ENCODE assay signal across 27 cellular contexts in genomic region chr2:122029456-122029855, GRCh38.
"Had no signal": no experiment of that assay in that cellular context is flagged by ENCODE, and none has a peak within 500 bp of the region (broad histone marks: within the 10 kb centered on the region; RNA-seq: fewer than 3 reads in every experiment).

No MANE protein-coding gene starts in this region.

- H3K4me1 ChIP-seq: SJCRH30 had no signal

- H3K4me3 Mint-ChIP-seq: activated CD4-positive, alpha-beta T cell treated with anti-CD3 and anti-CD28 coated beads for 36 hours; activated CD4-positive, alpha-beta T cell treated with anti-CD3 and anti-CD28 coated beads, Interleukin-2, amount 10 ng/mL, durations not matched to agents 7 days and 5 days; activated CD8-positive, alpha-beta T cell treated with anti-CD3 and anti-CD28 coated beads, Interleukin-2, amount 10 ng/mL, durations not matched to agents 7 days and 5 days; activated naive CD8-positive, alpha-beta T cell; activated naive CD8-positive, alpha-beta T cell treated with anti-CD3 and anti-CD28 coated beads, Interleukin-2, amount 50 U/mL, for 24 hours; activated T-cell treated with anti-CD3 and anti-CD28 coated beads, Interleukin-2, amount 50 U/mL, for 24 hours; brain; T-helper 1 cell treated with Interleukin-12 subunit alpha and Interleukin-12 subunit beta and Interleukin-4 antibody, amounts not matched to agents 30 μg/mL and 1 μg/mL, for 36 hours; T-helper 2 cell treated with Interferon-gamma antibody and Interleukin-4, amounts not matched to agents 5 μg/mL and 100 μg/mL, for 36 hours had no signal

- H3K4me3 ChIP-seq: SJCRH30, SK-N-MC had no signal

- DNase-seq: activated CD4-positive, alpha-beta T cell treated with anti-CD3 and anti-CD28 coated beads for 36 hours; activated CD4-positive, alpha-beta T cell treated with anti-CD3 and anti-CD28 coated beads, Interleukin-2, amount 10 ng/mL, durations not matched to agents 7 days and 5 days; activated CD4-positive, alpha-beta T cell treated with anti-CD3 and anti-CD28 coated beads, Interleukin-2, amount 50 U/mL, for 48 hours; activated CD8-positive, alpha-beta T cell treated with anti-CD3 and anti-CD28 coated beads, Interleukin-2, amount 10 ng/mL, durations not matched to agents 7 days and 5 days; activated gamma-delta T cell; activated naive CD4-positive, alpha-beta T cell treated with Interleukin-2 at 50 U/mL for 16 hours; activated naive CD8-positive, alpha-beta T cell treated with anti-CD3 and anti-CD28 coated beads, Interleukin-2, amount 50 U/mL, for 24 hours; activated T-cell treated with anti-CD3 and anti-CD28 coated beads, Interleukin-2, amount 50 U/mL, for 24 hours; anterior cingulate cortex; central memory CD4-positive, alpha-beta T cell; NCI-H1092 treated with DMSO at 0.1 percent for 48 hours; NCI-H1436 treated with DMSO at 0.1 percent for 48 hours; NCI-H187 treated with DMSO at 0.1 percent for 48 hours; NCI-H2081; NCI-H345; NCI-H526 treated with DMSO at 0.1 percent for 48 hours; NCI-H774; SHP77; SJCRH30 had no signal

- H3K36me3 Mint-ChIP-seq: activated naive CD8-positive, alpha-beta T cell; brain had no signal

- H3K27me3 Mint-ChIP-seq: activated CD4-positive, alpha-beta T cell treated with anti-CD3 and anti-CD28 coated beads for 36 hours; activated naive CD8-positive, alpha-beta T cell treated with anti-CD3 and anti-CD28 coated beads, Interleukin-2, amount 50 U/mL, for 24 hours; brain had no signal

- H3K4me1 Mint-ChIP-seq: activated CD4-positive, alpha-beta T cell treated with anti-CD3 and anti-CD28 coated beads, Interleukin-2, amount 10 ng/mL, durations not matched to agents 7 days and 5 days; activated naive CD8-positive, alpha-beta T cell treated with anti-CD3 and anti-CD28 coated beads, Interleukin-2, amount 50 U/mL, for 24 hours had no signal

- H3K27ac Mint-ChIP-seq: activated CD4-positive, alpha-beta T cell treated with anti-CD3 and anti-CD28 coated beads for 36 hours; activated CD4-positive, alpha-beta T cell treated with anti-CD3 and anti-CD28 coated beads, Interleukin-2, amount 10 ng/mL, durations not matched to agents 7 days and 5 days; activated CD8-positive, alpha-beta T cell treated with anti-CD3 and anti-CD28 coated beads, Interleukin-2, amount 10 ng/mL, durations not matched to agents 7 days and 5 days; activated naive CD8-positive, alpha-beta T cell; activated naive CD8-positive, alpha-beta T cell treated with anti-CD3 and anti-CD28 coated beads, Interleukin-2, amount 50 U/mL, for 24 hours; activated T-cell treated with anti-CD3 and anti-CD28 coated beads, Interleukin-2, amount 50 U/mL, for 24 hours; activated T-helper 2 cell treated with anti-CD3 and anti-CD28 coated beads, Interferon-gamma antibody, Interleukin-2, Interleukin-4, amounts not matched to agents 10 μg/mL and 5 μg/mL and 100 μg/mL, durations not matched to agents 14 hours and 24 hours and 36 hours; T-helper 1 cell treated with Interleukin-12 subunit alpha and Interleukin-12 subunit beta and Interleukin-4 antibody, amounts not matched to agents 30 μg/mL and 1 μg/mL, for 36 hours; T-helper 2 cell treated with Interferon-gamma antibody and Interleukin-4, amounts not matched to agents 5 μg/mL and 100 μg/mL, for 36 hours had no signal

- H3K27me3 ChIP-seq: SJCRH30 had no signal

- H3K9me3 Mint-ChIP-seq: activated CD4-positive, alpha-beta T cell treated with anti-CD3 and anti-CD28 coated beads, Interleukin-2, amount 10 ng/mL, durations not matched to agents 7 days and 5 days; activated naive CD8-positive, alpha-beta T cell treated with anti-CD3 and anti-CD28 coated beads, Interleukin-2, amount 50 U/mL, for 24 hours; activated T-cell treated with anti-CD3 and anti-CD28 coated beads, Interleukin-2, amount 50 U/mL, for 24 hours; activated T-helper 2 cell treated with anti-CD3 and anti-CD28 coated beads, Interferon-gamma antibody, Interleukin-2, Interleukin-4, amounts not matched to agents 10 μg/mL and 5 μg/mL and 100 μg/mL, durations not matched to agents 14 hours and 24 hours and 36 hours; T-helper 1 cell treated with Interleukin-12 subunit alpha and Interleukin-12 subunit beta and Interleukin-4 antibody, amounts not matched to agents 30 μg/mL and 1 μg/mL, for 36 hours; T-helper 2 cell treated with Interferon-gamma antibody and Interleukin-4, amounts not matched to agents 5 μg/mL and 100 μg/mL, for 36 hours had no signal

- ATAC-seq: activated CD4-positive, alpha-beta T cell treated with anti-CD3 and anti-CD28 coated beads for 36 hours; activated CD8-positive, alpha-beta T cell treated with anti-CD3 and anti-CD28 coated beads, Interleukin-2, amount 10 ng/mL, durations not matched to agents 7 days and 5 days; activated naive CD8-positive, alpha-beta T cell treated with anti-CD3 and anti-CD28 coated beads, Interleukin-2, amount 50 U/mL, for 24 hours; Panc1 had no signal

- H3K36me3 ChIP-seq: SJCRH30 had no signal

- H3K9me3 ChIP-seq: SJCRH30 had no signal

- H3K27ac ChIP-seq: KMS-11, SJCRH30, SK-N-MC had no signal
